ENCODE assay signal across 1 cellular context in the genomic region with DNA sequence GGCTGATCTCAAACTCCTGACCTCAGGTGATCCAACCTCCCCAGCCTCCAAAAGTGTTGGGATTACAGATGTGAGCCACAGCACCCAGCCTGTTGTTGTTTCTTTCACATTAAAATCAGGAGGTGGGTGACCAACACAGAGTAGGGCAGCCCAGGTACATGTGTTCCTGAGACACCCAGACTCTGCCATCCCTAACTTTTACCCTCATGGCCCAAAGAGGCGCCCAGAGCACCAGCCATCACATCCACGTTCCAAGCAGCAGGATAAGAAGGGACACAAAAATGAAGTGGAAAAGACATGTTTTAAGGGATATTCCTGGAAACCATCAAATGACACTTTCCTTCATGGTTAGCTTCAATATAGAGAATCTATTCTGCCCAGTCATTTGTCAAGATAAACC.
TF ChIP-seq lines count a peak whose summit lies in the region.

No MANE protein-coding gene starts in this region.

TF ChIP-seq in IMR-90, 13 proteins besides CTCF, POLR2A, EP300 and RAD21:
- TF ChIP-seq, protein P1, sequence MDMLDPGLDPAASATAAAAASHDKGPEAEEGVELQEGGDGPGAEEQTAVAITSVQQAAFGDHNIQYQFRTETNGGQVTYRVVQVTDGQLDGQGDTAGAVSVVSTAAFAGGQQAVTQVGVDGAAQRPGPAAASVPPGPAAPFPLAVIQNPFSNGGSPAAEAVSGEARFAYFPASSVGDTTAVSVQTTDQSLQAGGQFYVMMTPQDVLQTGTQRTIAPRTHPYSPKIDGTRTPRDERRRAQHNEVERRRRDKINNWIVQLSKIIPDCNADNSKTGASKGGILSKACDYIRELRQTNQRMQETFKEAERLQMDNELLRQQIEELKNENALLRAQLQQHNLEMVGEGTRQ (IDR thresholded peaks at IDR 0.05; ENCODE audit: low read depth, low read length), result no peak
- TF ChIP-seq FOS (IDR thresholded peaks at IDR 0.05; ENCODE audit: low read depth, low read length), result no peak
- no peak for TF ChIP-seq CEBPB (IDR thresholded peaks at IDR 0.05; ENCODE audit: low read depth, low read length)
- TF ChIP-seq RCOR1 (IDR thresholded peaks at IDR 0.05; ENCODE audit: insufficient replicate concordance, low read length), result no peak
- TF ChIP-seq MAFK (IDR thresholded peaks at IDR 0.05; ENCODE audit: low read depth, low read length), result no peak
- TF ChIP-seq MXI1 (IDR thresholded peaks at IDR 0.05; ENCODE audit: borderline replicate concordance, low read depth, low read length), result no peak
- no peak for TF ChIP-seq RFX5 (IDR thresholded peaks at IDR 0.05; ENCODE audit: low read depth, low read length)
- no peak for TF ChIP-seq BHLHE40 (IDR thresholded peaks at IDR 0.05; ENCODE audit: low read depth, low read length)
- TF ChIP-seq NFE2L2 (IDR thresholded peaks at IDR 0.05; ENCODE audit: low read depth, low read length), result no peak
- no peak for TF ChIP-seq MAZ (IDR thresholded peaks at IDR 0.05; ENCODE audit: borderline replicate concordance, low read depth, low read length)
